ENCODE assay signal across 9 cellular contexts in the genomic region with DNA sequence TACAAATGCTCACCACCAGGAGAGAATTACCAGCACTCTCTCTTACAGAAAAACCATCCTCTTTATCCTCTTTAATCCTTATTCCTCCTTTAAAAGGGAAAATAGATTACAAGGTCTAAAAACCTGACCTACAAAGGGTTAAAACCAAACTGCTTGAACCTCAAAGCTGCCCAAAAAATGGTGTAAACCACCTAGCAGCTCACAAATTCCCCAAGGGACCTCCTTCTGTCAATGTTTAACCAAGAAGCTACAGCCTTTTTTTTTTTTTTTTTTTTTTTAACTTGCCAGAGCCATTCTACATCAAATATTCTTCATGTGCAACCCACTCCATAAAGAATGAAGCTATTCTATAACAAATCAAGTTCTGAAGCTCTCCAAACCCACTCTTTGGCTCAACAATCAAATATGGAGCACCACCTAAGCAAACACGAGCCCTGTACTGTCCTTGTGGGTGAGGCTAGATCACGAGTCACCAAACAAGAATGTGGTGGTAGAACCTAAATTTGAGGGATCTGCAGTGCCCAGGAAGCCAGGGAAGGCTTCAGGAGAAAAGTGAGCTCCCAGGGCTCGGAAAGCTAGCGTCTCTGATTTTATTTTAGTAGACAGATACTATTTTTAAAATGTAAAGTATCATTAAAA. TPM values are rescaled to one million over a fixed set of nuclear protein-coding genes. Genes with fewer than 3 reads are reported as not detected.
A peak's percentile ranks its signal among the peaks of the same experiment; 100 is the strongest.
DNase-seq lines count a peak whose midpoint lies in the region; ATAC-seq and TF ChIP-seq lines count a peak whose summit lies in the region.
"Had no signal": no experiment of that assay in that cellular context is flagged by ENCODE, and none has a peak within 500 bp of the region (broad histone marks: within the 10 kb centered on the region; RNA-seq: fewer than 3 reads in every experiment).

No MANE protein-coding gene starts in this region.

- CTCF ChIA-PET in AG04450 (lab: Charles Lee) (interaction anchor here (0.7 to 1.5 kb wide), 5 partner anchors 11 to 411 kb away, joined by 3 to 5 read pairs (median 4); no protein-coding TSS in a partner anchor), Panc1 (lab: Charles Lee) (no interaction called here)

- intact Hi-C loops in Panc1 (cut with micrococcal nuclease; ENCODE audit: unreplicated experiment): no loop called here

- no peaks in the 10 kb centered on the region for H3K79me2 ChIP-seq in GM23248 (ENCODE audit: insufficient read depth)

- H3K27ac ChIP-seq in AG04450 (ENCODE audit: low read depth, low read length) (peak overlapping the region; percentile 33), GM23248 (no peak overlapping the region), Panc1 (ENCODE audit: low read length) (peak overlapping the region; percentile 90), iPS-20b (ENCODE audit: low read length) (peak overlapping the region; percentile 65)
- H3K27ac ChIP-seq: SK-N-MC had no signal

- H3K36me3 ChIP-seq in GM23248 (ENCODE audit: low read depth) (no peaks in the 10 kb centered on the region), Panc1 (ENCODE audit: control insufficient read depth, insufficient read depth, low read length) (no peaks in the 10 kb centered on the region), iPS-20b (ENCODE audit: insufficient read depth, low read depth, low read length) (peaks cover 2% of the 10 kb centered on the region; the same call in 1 of the 2 replicates)

- no peak for DNase-seq in AG04450 (ENCODE audit: low read depth, low spot score)
- DNase-seq in GM23248: peak; percentile 63
- no peak for DNase-seq in Panc1 (ENCODE audit: low read depth, low spot score)
- DNase-seq in SKM-1 treated with dmso at 0.1 percent for 144 hours (lab: John Stamatoyannopoulos, UW; ENCODE audit: unreplicated experiment): no peak
- DNase-seq in activated gamma-delta T cell treated with Interleukin-2 at 50 U/mL for 16 hours: no peak

- H3K27me3 ChIP-seq in AG04450 (ENCODE audit: control insufficient read depth, insufficient read depth, low read length) (no peaks in the 10 kb centered on the region), GM23248 (replicated peaks; ENCODE audit: insufficient read depth) (no peaks in the 10 kb centered on the region), Panc1 (ENCODE audit: control insufficient read depth, insufficient read depth, low read length) (no peaks in the 10 kb centered on the region), iPS-20b (ENCODE audit: insufficient read depth, low read length) (no peaks in the 10 kb centered on the region)

- H3K4me2 ChIP-seq in GM23248 (ENCODE audit: unreplicated experiment): peak overlapping the region; percentile 93

- TF ChIP-seq CTCF in AG04450 (IDR thresholded peaks at IDR 0.05; ENCODE audit: low read depth, low read length): no peak
- no peak for TF ChIP-seq CTCF in Panc1 (IDR thresholded peaks at IDR 0.05)

- in situ Hi-C loops in GM23248 (cut with MboI) (no loop called here), Panc1 (cut with HindIII; ENCODE audit: low pct_unique_long_range_greater_than_20kb, low sequenced_read_pairs) (no loop called here)

- peaks cover under 1% of the 10 kb centered on the region; the same call in 1 of the 2 replicates for H3K9me3 ChIP-seq in AG04450 (ENCODE audit: control insufficient read depth, insufficient read depth, low read length)
- no peaks in the 10 kb centered on the region for H3K9me3 ChIP-seq in GM23248 (ENCODE audit: low read depth)
- no peaks in the 10 kb centered on the region for H3K9me3 ChIP-seq in Panc1 (ENCODE audit: control insufficient read depth, insufficient read depth, low read depth, low read length)
- peaks cover 3% of the 10 kb centered on the region for H3K9me3 ChIP-seq in iPS-20b (ENCODE audit: insufficient read depth, low read depth, low read length)

- no peaks in the 10 kb centered on the region for H4K20me1 ChIP-seq in GM23248 (ENCODE audit: insufficient read depth)

- whole genome bisulfite sequencing in GM23248 (ENCODE audit: low coverage in 1 of 2, low lambda C conversion rate in 2 of 2, missing lambda C conversion rate in 2 of 2), 2 experiments: 53 to 57% methylated on average over 4 of the region's 4 CpGs

- POLR2A ChIA-PET in AG04450 (lab: Yijun Ruan, JAX) (interaction anchor here (0.6 kb wide), 1 partner anchor 10 kb away, joined by 3 read pairs; no protein-coding TSS in a partner anchor), Panc1 (lab: Charles Lee) (interaction anchor here (0.6 to 0.7 kb wide), 3 partner anchors 10 to 1230 kb away, joined by 5 to 15 read pairs (median 11); no protein-coding TSS in a partner anchor)

- H3K9ac ChIP-seq in GM23248 (no peak overlapping the region), iPS-20b (ENCODE audit: low read depth, low read length) (peak overlapping the region; percentile 60; the same call in 1 of the 2 replicates)

- ATAC-seq in Panc1: peak; percentile 69
- ATAC-seq in GM18498 (IDR thresholded peaks at IDR 0.05; ENCODE audit: unreplicated experiment): no peak
- no peak for ATAC-seq in GM21723 (IDR thresholded peaks at IDR 0.05; ENCODE audit: unreplicated experiment)

- H3K4me3 ChIP-seq in AG04450 (ENCODE audit: low read depth, low read length) (no peak overlapping the region), GM23248 (peak overlapping the region; percentile 9; the same call in 1 of the 2 replicates), Panc1 (ENCODE audit: low read depth in 2 of 2, low read length in 2 of 2) (0 out of 4 replicates have a peak overlapping the region, but pooled peaks of 1 of the 2 experiments have one; percentile 6), iPS-20b (ENCODE audit: low read length) (peak overlapping the region; percentile 63; the same call in 1 of the 2 replicates)
- H3K4me3 ChIP-seq: SK-N-MC had no signal

- H3F3A ChIP-seq in GM23248 (ENCODE audit: insufficient read depth): 0 out of 2 replicates have a peak, but pooled peaks cover 15% of the 10 kb centered on the region

- no peaks in the 10 kb centered on the region for H3K9me2 ChIP-seq in GM23248 (ENCODE audit: insufficient read depth)

- BruUV-seq in Panc1 (replicated peaks; lab: Mats Ljungman, UMichigan): no TSS peak

- peak overlapping the region; percentile 89 for H2AFZ ChIP-seq in GM23248

- H3K4me1 ChIP-seq in GM23248 (ENCODE audit: insufficient read depth): peaks cover 24% of the 10 kb centered on the region
- H3K4me1 ChIP-seq in Panc1 (ENCODE audit: control insufficient read depth, insufficient read depth, low read length): peaks cover 51% of the 10 kb centered on the region
- H3K4me1 ChIP-seq in iPS-20b (ENCODE audit: insufficient read depth, low read length): peaks cover 39% of the 10 kb centered on the region

RNA-seq across cellular contexts. Expression of gene OSBPL10, which starts 20.1 kb away (rescaled TPM):
- polyA plus RNA-seq in AG04450 (2011; rRNA removed) (12.3 and 13.2 TPM in 2 replicates), GM23248 (2016; fragmentation: Nextera tagmentation; extraction: Ambion mirVana) (0.95 and 2.4 TPM in 2 replicates)
- 24.2 and 27.5 TPM in 2 replicates for polyA minus RNA-seq in AG04450 (2011; rRNA and poly(A)+ RNA removed)
- 3.5 and 8.1 TPM in 2 replicates for total RNA-seq in GM23248 (2014; rRNA removed; shearing (Covaris generic))
- total RNA-seq in Panc1 (2021; ENCODE audit: unreplicated experiment): 88.1 TPM
- polyA plus RNA-seq in Panc1 (2012; ENCODE audit: insufficient read length): 65.0 TPM

RNA-seq across cellular contexts. Expression of gene ZNF860, which starts 20.6 kb away (rescaled TPM):
- polyA plus RNA-seq in AG04450 (2011; rRNA removed) (0.48 and 0.63 TPM in 2 replicates), GM23248 (2016; fragmentation: Nextera tagmentation; extraction: Ambion mirVana) (0.08 TPM in 2 replicates)
- 0.60 and 0.74 TPM in 2 replicates for polyA minus RNA-seq in AG04450 (2011; rRNA and poly(A)+ RNA removed)
- 0.43 TPM in 1 of 2 replicates, not detected in the other for total RNA-seq in GM23248 (2014; rRNA removed; shearing (Covaris generic))
- total RNA-seq in Panc1 (2021; ENCODE audit: unreplicated experiment): 8.9 TPM
- polyA plus RNA-seq in Panc1 (2012; ENCODE audit: insufficient read length): 7.2 TPM
